ENCODE assay signal across 16 cellular contexts in the genomic region with DNA sequence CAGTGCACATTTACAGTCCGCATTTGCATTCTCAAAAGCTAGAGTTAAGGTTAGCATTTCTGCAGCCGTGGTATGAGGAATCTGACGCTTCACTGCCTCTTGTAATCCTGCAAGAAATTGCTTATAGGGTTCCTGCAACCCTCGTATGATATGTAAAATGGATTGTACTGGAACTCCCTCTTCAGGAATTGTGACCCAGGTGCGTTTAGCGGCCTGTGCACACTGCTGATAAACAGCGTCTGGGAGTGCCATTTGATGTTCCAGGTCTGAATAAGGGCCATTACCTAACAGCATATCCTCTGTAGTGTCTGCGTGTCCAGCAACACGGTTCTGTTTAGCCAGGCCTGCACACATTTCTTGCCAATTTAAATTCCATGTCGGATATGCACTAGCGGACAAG. TPM values are rescaled to one million over a fixed set of nuclear protein-coding genes. Genes with fewer than 3 reads are reported as not detected.
DNase-seq lines count a peak whose midpoint lies in the region; ATAC-seq and TF ChIP-seq lines count a peak whose summit lies in the region.
"Had no signal": no experiment of that assay in that cellular context is flagged by ENCODE, and none has a peak within 500 bp of the region (broad histone marks: within the 10 kb centered on the region; RNA-seq: fewer than 3 reads in every experiment).

No MANE protein-coding gene starts in this region.

- H3K9me2 ChIP-seq in DOHH2 (replicated peaks; ENCODE audit: control insufficient read depth, low read length): no peaks in the 10 kb centered on the region

- peaks cover 60% of the 10 kb centered on the region for H3K4me1 ChIP-seq in DOHH2 (ENCODE audit: control insufficient read depth, low read length)
- peaks cover 5% of the 10 kb centered on the region for H3K4me1 ChIP-seq in neural progenitor cell

- H3K27me3 ChIP-seq in DOHH2 (ENCODE audit: control insufficient read depth, low read length) (no peaks in the 10 kb centered on the region), neural progenitor cell (no peaks in the 10 kb centered on the region)
- H3K27me3 ChIP-seq: BLaER1 treated with 17β-estradiol and CSF1 and Interleukin-3, amounts not matched to agents 10 nM and 100 nM had no signal

- peak overlapping the region; percentile 63 for H2AFZ ChIP-seq in neural progenitor cell (replicated peaks)
- H2AFZ ChIP-seq: GM23248 had no signal

- H3K27me3 Mint-ChIP-seq in neural progenitor cell (ENCODE audit: insufficient read depth, low read depth): peaks cover 9% of the 10 kb centered on the region
- no peaks in the 10 kb centered on the region for H3K27me3 Mint-ChIP-seq in T-helper 2 cell treated with Interferon-gamma antibody and Interleukin-4, amounts not matched to agents 5 μg/mL and 100 μg/mL, for 36 hours (ENCODE audit: low read depth)

- H3F3A ChIP-seq in DOHH2 (ENCODE audit: control insufficient read depth, insufficient read depth) (peaks cover 2% of the 10 kb centered on the region; the same call in 1 of the 2 replicates), neural progenitor cell (ENCODE audit: low read depth) (no peaks in the 10 kb centered on the region)

- peak overlapping the region; percentile 53 for H3K4me2 ChIP-seq in DOHH2 (ENCODE audit: low read length)
- no peak overlapping the region for H3K4me2 ChIP-seq in neural progenitor cell
- H3K4me2 ChIP-seq: BLaER1 treated with 17β-estradiol and CSF1 and Interleukin-3, amounts not matched to agents 10 nM and 100 nM had no signal

- H3K4me1 Mint-ChIP-seq in neural progenitor cell: peaks cover 18% of the 10 kb centered on the region
- peaks cover 13% of the 10 kb centered on the region for H3K4me1 Mint-ChIP-seq in T-helper 2 cell treated with Interferon-gamma antibody and Interleukin-4, amounts not matched to agents 5 μg/mL and 100 μg/mL, for 36 hours (ENCODE audit: low read depth)

- H3K4me3 ChIP-seq in DOHH2 (ENCODE audit: low read length): peak overlapping the region; percentile 38
- H3K4me3 ChIP-seq in epithelial cell of proximal tubule (ENCODE audit: low read depth, low read length): no peak overlapping the region
- H3K4me3 ChIP-seq in neural progenitor cell: no peak overlapping the region
- H3K4me3 ChIP-seq: BLaER1 treated with 17β-estradiol and CSF1 and Interleukin-3, amounts not matched to agents 10 nM and 100 nM; GM23248 had no signal

- peak; percentile 36 for TF ChIP-seq CTCF in DOHH2 (IDR thresholded peaks at IDR 0.05; ENCODE audit: low read depth, low read length, poor library complexity, severe bottlenecking)
- TF ChIP-seq CTCF in epithelial cell of proximal tubule (conservative IDR thresholded peaks at IDR 0.05; ENCODE audit: low read depth, low read length): peak; percentile 33
- no peak for TF ChIP-seq CTCF in neural progenitor cell (IDR thresholded peaks at IDR 0.05)

- H3K4me3 Mint-ChIP-seq in neural progenitor cell: no peak overlapping the region
- no peak overlapping the region for H3K4me3 Mint-ChIP-seq in T-helper 2 cell treated with Interferon-gamma antibody and Interleukin-4, amounts not matched to agents 5 μg/mL and 100 μg/mL, for 36 hours

- H3K27ac ChIP-seq in DOHH2 (ENCODE audit: low read depth, low read length): no peak overlapping the region
- H3K27ac ChIP-seq in neural progenitor cell: no peak overlapping the region
- H3K27ac ChIP-seq: BLaER1 treated with 17β-estradiol and CSF1 and Interleukin-3, amounts not matched to agents 10 nM and 100 nM; GM23248; HL-60 had no signal

- no peaks in the 10 kb centered on the region for H3K36me3 ChIP-seq in DOHH2 (ENCODE audit: control insufficient read depth, low read length)
- no peaks in the 10 kb centered on the region for H3K36me3 ChIP-seq in neural progenitor cell
- H3K36me3 ChIP-seq: BLaER1 treated with 17β-estradiol and CSF1 and Interleukin-3, amounts not matched to agents 10 nM and 100 nM had no signal

- no peak overlapping the region for H3K9ac ChIP-seq in neural progenitor cell
- H3K9ac ChIP-seq: BLaER1 treated with 17β-estradiol and CSF1 and Interleukin-3, amounts not matched to agents 10 nM and 100 nM; GM23248 had no signal

- H3K9me3 ChIP-seq in DOHH2 (ENCODE audit: control insufficient read depth, insufficient read depth, low read length): peaks cover 14% of the 10 kb centered on the region
- no peaks in the 10 kb centered on the region for H3K9me3 ChIP-seq in neural progenitor cell (ENCODE audit: low read depth)

- ATAC-seq in GM21528 (IDR thresholded peaks at IDR 0.05; ENCODE audit: low FRiP score, unreplicated experiment) (no peak), HG02973 (IDR thresholded peaks at IDR 0.05; ENCODE audit: unreplicated experiment) (no peak)

- H3K9me3 Mint-ChIP-seq in neural progenitor cell: peaks cover 25% of the 10 kb centered on the region
- peaks cover 40% of the 10 kb centered on the region for H3K9me3 Mint-ChIP-seq in T-helper 2 cell treated with Interferon-gamma antibody and Interleukin-4, amounts not matched to agents 5 μg/mL and 100 μg/mL, for 36 hours

- H3K36me3 Mint-ChIP-seq in neural progenitor cell: peaks cover 3% of the 10 kb centered on the region
- peaks cover 22% of the 10 kb centered on the region for H3K36me3 Mint-ChIP-seq in T-helper 2 cell treated with Interferon-gamma antibody and Interleukin-4, amounts not matched to agents 5 μg/mL and 100 μg/mL, for 36 hours (ENCODE audit: low read depth)

- H4K20me1 ChIP-seq in DOHH2 (ENCODE audit: control insufficient read depth, insufficient read depth, low read depth, low read length) (no peaks in the 10 kb centered on the region), neural progenitor cell (ENCODE audit: low read depth) (no peaks in the 10 kb centered on the region)
- H4K20me1 ChIP-seq: BLaER1 treated with 17β-estradiol and CSF1 and Interleukin-3, amounts not matched to agents 10 nM and 100 nM had no signal

- peak overlapping the region; percentile 31 for H3K27ac Mint-ChIP-seq in neural progenitor cell
- H3K27ac Mint-ChIP-seq in T-helper 2 cell treated with Interferon-gamma antibody and Interleukin-4, amounts not matched to agents 5 μg/mL and 100 μg/mL, for 36 hours: no peak overlapping the region

- H3K79me2 ChIP-seq in DOHH2 (ENCODE audit: control insufficient read depth, low read length) (no peaks in the 10 kb centered on the region), neural progenitor cell (ENCODE audit: low read depth) (no peaks in the 10 kb centered on the region)

- DNase-seq in NCI-H526 (lab: John Stamatoyannopoulos, UW): peak; percentile 78 to 79
- no peak for DNase-seq in epithelial cell of proximal tubule (ENCODE audit: low read depth)
- no peak for DNase-seq in neural progenitor cell (ENCODE audit: low spot score)
- no peak for DNase-seq in T-helper 2 cell treated with Interferon-gamma antibody and Interleukin-4, amounts not matched to agents 5 μg/mL and 100 μg/mL, for 36 hours (ENCODE audit: low spot score)
- DNase-seq: DMS53, GDM1, GM23248, KG1, NCI-H1092, NCI-H1694 treated with DMSO at 0.1 percent for 48 hours, SIG-M5 had no signal

RNA-seq across cellular contexts. Expression of gene CXCR4, which starts 42.5 kb away (rescaled TPM):
- total RNA-seq in epithelial cell of proximal tubule: 0.17 and 0.36 TPM in 2 replicates
- 31.0 and 32.6 TPM in 2 replicates for total RNA-seq in neural progenitor cell (ENCODE audit: low replicate concordance)
- total RNA-seq: GM23248 had no signal

Comparison
In these comparisons a context has a peak if more than half of its experiments do, and no peak if none do; other contexts are left out.
1. DNase-seq: peak in NCI-H526 (2 of 2); none in epithelial cell of proximal tubule (single experiment), neural progenitor cell (single experiment) and T-helper 2 cell treated with Interferon-gamma antibody and Interleukin-4, amounts not matched to agents 5 μg/mL and 100 μg/mL, for 36 hours (single experiment).
2. RNA of gene CXCR4, which starts 42.5 kb away (total RNA-seq): 31.0 to 32.6 TPM in neural progenitor cell; 0.17 to 0.36 TPM in epithelial cell of proximal tubule; every median in the first group is over 10 times any median in the second.